In genomic region chr14:69684461-69685183, GRCh38 we compare ENCODE assay signal across 10 cellular contexts.
DNase-seq lines count a peak whose midpoint lies in the region; ATAC-seq and TF ChIP-seq lines count a peak whose summit lies in the region.
"Had no signal": no experiment of that assay in that cellular context is flagged by ENCODE, and none has a peak within 500 bp of the region (broad histone marks: within the 10 kb centered on the region; RNA-seq: fewer than 3 reads in every experiment).

No MANE protein-coding gene starts in this region.

- H3K4me3 Mint-ChIP-seq in T-cell: peak overlapping the region in 2 of 3 donors; percentile 7 to 48
- no peak overlapping the region for H3K4me3 Mint-ChIP-seq in CD8-positive, alpha-beta T cell

- intact Hi-C loops in CD8-positive, alpha-beta T cell (cut with DNase I, micrococcal nuclease): no loop called here

- H3K27ac Mint-ChIP-seq in T-cell: peak overlapping the region; percentile 48 to 89
- H3K27ac Mint-ChIP-seq in CD8-positive, alpha-beta T cell: no peak overlapping the region

- CTCF ChIA-PET in T-cell (lab: Charles Lee): interaction anchor here in 1 of 2 donors (1.0 kb wide), 1 partner anchor 10 kb away, joined by 3 read pairs; no protein-coding TSS in a partner anchor
- CTCF ChIA-PET in CD8-positive, alpha-beta T cell (lab: Charles Lee): interaction anchor here (1.2 kb wide), 1 partner anchor 10 kb away, joined by 3 read pairs; no protein-coding TSS in a partner anchor

- peak; percentile 21 for ATAC-seq in GM21723 (IDR thresholded peaks at IDR 0.05; ENCODE audit: unreplicated experiment)
- ATAC-seq in T-cell (replicated peaks in 1 of 4): no peak
- ATAC-seq in HG03565 (IDR thresholded peaks at IDR 0.05; ENCODE audit: unreplicated experiment): no peak
- no peak for ATAC-seq in CD8-positive, alpha-beta T cell
- no peak for ATAC-seq in HG03175 (IDR thresholded peaks at IDR 0.05; ENCODE audit: unreplicated experiment)
- ATAC-seq in HG02588 (IDR thresholded peaks at IDR 0.05; ENCODE audit: unreplicated experiment): no peak
- ATAC-seq: sciatic nerve had no signal

- no peaks in the 10 kb centered on the region for H3K27me3 Mint-ChIP-seq in T-cell
- no peaks in the 10 kb centered on the region for H3K27me3 Mint-ChIP-seq in CD8-positive, alpha-beta T cell (ENCODE audit: low read depth)

- H3K9me3 ChIP-seq in CD8-positive, alpha-beta T cell (ENCODE audit: low read length): no peaks in the 10 kb centered on the region

- H3K36me3 Mint-ChIP-seq in T-cell: peaks cover 20% of the 10 kb centered on the region
- peaks cover 11% of the 10 kb centered on the region for H3K36me3 Mint-ChIP-seq in CD8-positive, alpha-beta T cell

- POLR2A ChIA-PET in T-cell (lab: Charles Lee): no interaction called here
- POLR2A ChIA-PET in CD8-positive, alpha-beta T cell (lab: Charles Lee): no interaction called here

- DNase-seq in T-cell (no peak), epithelial cell of prostate (ENCODE audit: low read depth, low spot score) (no peak)
- no peak for DNase-seq in CD8-positive, alpha-beta T cell
- DNase-seq: NCI-H1105 had no signal

- no peak for TF ChIP-seq CTCF in CD8-positive, alpha-beta T cell (IDR thresholded peaks at IDR 0.05)

- no peaks in the 10 kb centered on the region for H3K36me3 ChIP-seq in CD8-positive, alpha-beta T cell (ENCODE audit: insufficient read depth, low read length)

- no peaks in the 10 kb centered on the region for H3K27me3 ChIP-seq in CD8-positive, alpha-beta T cell (ENCODE audit: insufficient read depth, low read length)

- peaks cover 28% of the 10 kb centered on the region for H3K4me1 ChIP-seq in CD8-positive, alpha-beta T cell (ENCODE audit: insufficient read depth, low read length)

- peaks cover 79 to 86% (median 83%) of the 10 kb centered on the region in 3 donors for H3K4me1 Mint-ChIP-seq in T-cell
- peaks cover 72% of the 10 kb centered on the region for H3K4me1 Mint-ChIP-seq in CD8-positive, alpha-beta T cell (ENCODE audit: low read depth)

- H3K27ac ChIP-seq in epithelial cell of prostate: peak overlapping the region; percentile 88
- H3K27ac ChIP-seq in skin epidermis: peak overlapping the region in 20 of 21 experiments; percentile 15 to 90 (median 74)
- no peak overlapping the region for H3K27ac ChIP-seq in CD8-positive, alpha-beta T cell (ENCODE audit: low read depth, low read length)

- H3K4me3 ChIP-seq in skin epidermis: no peak overlapping the region
- no peak overlapping the region for H3K4me3 ChIP-seq in CD8-positive, alpha-beta T cell (ENCODE audit: low read depth, low read length)

- H3K9me3 Mint-ChIP-seq in T-cell: no peaks in the 10 kb centered on the region
- no peaks in the 10 kb centered on the region for H3K9me3 Mint-ChIP-seq in CD8-positive, alpha-beta T cell
